ENCODE assay signal across 9 cellular contexts in the genomic region with DNA sequence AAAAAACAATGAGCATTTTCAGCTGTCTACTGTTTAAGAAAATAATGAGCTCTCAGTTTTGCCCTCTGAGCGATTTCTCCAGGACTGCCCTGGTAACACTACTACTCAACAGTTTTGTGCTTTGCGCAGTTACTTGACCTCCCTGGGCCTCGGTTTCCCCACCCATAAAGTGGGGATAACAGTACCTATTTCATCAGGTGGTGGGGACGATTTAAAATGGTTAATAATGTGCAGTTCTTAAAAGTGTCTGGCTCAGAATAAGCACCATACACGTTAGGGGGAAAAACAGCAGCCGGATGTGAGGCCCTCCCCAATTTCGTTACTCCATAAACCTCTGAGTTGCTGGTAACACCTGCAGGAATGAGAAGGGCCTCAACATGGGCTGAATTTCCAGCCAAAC.
DNase-seq lines count a peak whose midpoint lies in the region; ATAC-seq and TF ChIP-seq lines count a peak whose summit lies in the region.
"Had no signal": no experiment of that assay in that cellular context is flagged by ENCODE, and none has a peak within 500 bp of the region (broad histone marks: within the 10 kb centered on the region; RNA-seq: fewer than 3 reads in every experiment).

No MANE protein-coding gene starts in this region.

- H3K9me2 ChIP-seq in SU-DHL-6 (replicated peaks; ENCODE audit: insufficient read depth, low read length), result no peaks in the 10 kb centered on the region

- no peak for ATAC-seq in HG03457 (IDR thresholded peaks at IDR 0.05; ENCODE audit: unreplicated experiment)
- ATAC-seq in HG03571 (IDR thresholded peaks at IDR 0.05; ENCODE audit: unreplicated experiment), result no peak

- H3F3A ChIP-seq in SU-DHL-6 (ENCODE audit: insufficient read depth), result peaks cover 27% of the 10 kb centered on the region

- no peak overlapping the region for H3K27ac ChIP-seq in SU-DHL-6 (ENCODE audit: low read depth, low read length)
- H3K27ac ChIP-seq in rectal smooth muscle tissue (ENCODE audit: low read depth, low read length), result peak overlapping the region; percentile 96

- H3K9ac ChIP-seq in SU-DHL-6 (ENCODE audit: low read length) (peak overlapping the region; percentile 77), rectal smooth muscle tissue (ENCODE audit: low read length) (peak overlapping the region; percentile 51)

- TF ChIP-seq CTCF in SU-DHL-6 (IDR thresholded peaks at IDR 0.05; ENCODE audit: insufficient read depth, low read length, poor library complexity, severe bottlenecking) (no peak), fibroblast of pulmonary artery (IDR thresholded peaks at IDR 0.05; ENCODE audit: low read length, missing control alignments) (no peak)

- H3K9me3 ChIP-seq in SU-DHL-6 (ENCODE audit: insufficient read depth, low read length), result no peaks in the 10 kb centered on the region

- H3K4me3 ChIP-seq in GM08714 (ENCODE audit: low read length), result peak overlapping the region; percentile 86; the same call in 1 of the 2 replicates
- H3K4me3 ChIP-seq in SU-DHL-6 (ENCODE audit: insufficient read depth, low read length, poor library complexity, severe bottlenecking), result peak overlapping the region; percentile 64
- peak overlapping the region; percentile 81 for H3K4me3 ChIP-seq in fibroblast of pulmonary artery (replicated peaks; ENCODE audit: low read depth, low read length)
- peak overlapping the region; percentile 78 for H3K4me3 ChIP-seq in rectal smooth muscle tissue (ENCODE audit: low read length)

- H3K27me3 ChIP-seq in SU-DHL-6 (ENCODE audit: low read length), result no peaks in the 10 kb centered on the region
- no peaks in the 10 kb centered on the region for H3K27me3 ChIP-seq in rectal smooth muscle tissue (ENCODE audit: control insufficient read depth, insufficient read depth, low read length)

- no peak for DNase-seq in fibroblast of pulmonary artery (ENCODE audit: low read depth)
- no peak for DNase-seq in NCI-H128 (lab: John Stamatoyannopoulos, UW; ENCODE audit: unreplicated experiment)
- DNase-seq in NCI-H146 treated with DMSO at 0.1 percent for 48 hours (lab: John Stamatoyannopoulos, UW; ENCODE audit: unreplicated experiment), result no peak
- DNase-seq: NCI-H2081 treated with DMSO at 0.1 percent for 48 hours had no signal

- peak overlapping the region; percentile 82 for H3K4me2 ChIP-seq in SU-DHL-6 (ENCODE audit: low read depth, low read length, poor library complexity, severe bottlenecking)

- no peaks in the 10 kb centered on the region; the same call in 1 of the 2 replicates for H4K20me1 ChIP-seq in SU-DHL-6 (ENCODE audit: low read depth, low read length)

- H3K79me2 ChIP-seq in SU-DHL-6 (ENCODE audit: insufficient read depth, low read length), result peaks cover 8% of the 10 kb centered on the region

- H2AFZ ChIP-seq in SU-DHL-6 (ENCODE audit: low read depth, low read length, severe bottlenecking), result peak overlapping the region; percentile 65

- peaks cover 5% of the 10 kb centered on the region for H3K4me1 ChIP-seq in rectal smooth muscle tissue (ENCODE audit: control insufficient read depth, insufficient read depth, low read length)

- H3K36me3 ChIP-seq in SU-DHL-6 (ENCODE audit: low read length), result no peaks in the 10 kb centered on the region
- H3K36me3 ChIP-seq in rectal smooth muscle tissue (ENCODE audit: control insufficient read depth, insufficient read depth, low read length), result no peaks in the 10 kb centered on the region
